ENCODE assay signal across 12 cellular contexts in the genomic region with DNA sequence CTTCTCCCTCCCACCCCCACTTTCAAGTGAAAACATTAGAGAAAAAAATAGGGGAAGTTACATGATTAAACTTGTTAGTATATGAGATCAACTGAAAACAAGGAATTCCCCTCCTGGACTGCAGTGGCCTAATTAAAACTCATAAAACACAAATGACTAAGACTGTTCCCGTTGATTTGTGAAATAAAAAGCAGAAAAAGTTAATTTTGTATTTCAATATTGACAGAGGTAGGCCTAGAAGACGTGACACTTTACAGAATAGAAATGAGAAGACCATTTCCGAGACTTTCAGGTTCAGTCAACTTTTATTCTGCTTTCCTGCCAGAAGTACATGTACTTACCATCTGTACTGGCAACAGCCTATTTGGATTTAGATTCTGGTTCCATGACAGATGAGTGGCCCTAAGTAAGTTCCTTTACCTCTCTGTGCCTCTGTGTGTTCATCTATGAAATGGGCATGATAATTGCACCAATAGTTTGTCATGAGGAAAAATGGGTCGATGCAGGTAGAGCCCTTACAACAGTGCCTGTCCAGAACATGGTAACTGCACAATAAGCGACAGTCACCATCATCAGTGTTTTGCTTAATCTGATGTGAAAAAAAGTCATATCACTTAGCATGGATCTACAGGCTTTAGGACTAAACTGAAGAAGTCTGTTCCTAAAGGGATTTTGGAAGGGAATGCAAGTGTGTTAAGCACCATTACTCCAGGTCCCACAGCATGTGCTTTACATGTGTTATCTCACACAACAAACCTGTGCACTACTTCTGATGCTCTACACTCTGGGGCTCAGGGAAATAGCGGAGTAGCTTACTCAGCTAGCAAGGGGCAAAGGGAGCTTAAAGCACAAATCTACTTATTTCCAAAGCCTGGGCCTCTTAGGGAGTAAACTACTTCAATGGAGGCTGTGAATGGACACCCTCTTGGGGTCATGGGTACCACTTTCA.
DNase-seq lines count a peak whose midpoint lies in the region; ATAC-seq and TF ChIP-seq lines count a peak whose summit lies in the region.
"Had no signal": no experiment of that assay in that cellular context is flagged by ENCODE, and none has a peak within 500 bp of the region (broad histone marks: within the 10 kb centered on the region; RNA-seq: fewer than 3 reads in every experiment).

No MANE protein-coding gene starts in this region.

- H3K4me3 ChIP-seq in PC-9 (no peak overlapping the region), left ventricle myocardium inferior (no peak overlapping the region)
- H3K4me3 ChIP-seq: heart left ventricle, SJSA1 had no signal

- no peaks in the 10 kb centered on the region for H3K27me3 ChIP-seq in CD4-positive, alpha-beta T cell (ENCODE audit: control insufficient read depth, insufficient read depth, low read length)
- H3K27me3 ChIP-seq in PC-9 (ENCODE audit: insufficient read depth, low read depth) (no peaks in the 10 kb centered on the region), left ventricle myocardium inferior (ENCODE audit: low read depth) (no peaks in the 10 kb centered on the region)
- H3K27me3 ChIP-seq: SJSA1 had no signal

- H3K4me1 ChIP-seq in PC-9 (replicated peaks; ENCODE audit: insufficient read depth): no peaks in the 10 kb centered on the region; the same call in 1 of the 2 replicates
- H3K4me1 ChIP-seq in left ventricle myocardium inferior: no peaks in the 10 kb centered on the region

- no peaks in the 10 kb centered on the region for H3K9me2 ChIP-seq in PC-9 (ENCODE audit: insufficient read depth)

- peaks cover 8% of the 10 kb centered on the region; the same call in 1 of the 2 replicates for H3F3A ChIP-seq in PC-9 (ENCODE audit: insufficient read depth, low read depth)

- DNase-seq in CD4-positive, alpha-beta T cell: no peak
- DNase-seq in PC-9 (no peak), fibroblast of peridontal ligament (ENCODE audit: extremely low read depth) (peak; percentile 43), left ventricle myocardium inferior (no peak), NAMALWA (ENCODE audit: low spot score) (no peak)
- DNase-seq in stimulated activated CD4-positive, alpha-beta T cell treated with anti-CD3 and anti-CD28 coated beads, Interleukin-4, amount 100 ng/mL, for 4 hours: no peak
- DNase-seq: amniotic stem cell, heart left ventricle, nucleus accumbens had no signal

- no TSS peak for BruUV-seq in PC-9 (replicated peaks; lab: Mats Ljungman, UMichigan)

- H4K20me1 ChIP-seq in PC-9 (ENCODE audit: insufficient read depth): no peaks in the 10 kb centered on the region

- no peak for ATAC-seq in CD4-positive, alpha-beta T cell (ENCODE audit: poor library complexity)
- ATAC-seq in GM19351 (IDR thresholded peaks at IDR 0.05; ENCODE audit: unreplicated experiment) (peak; percentile 29), HG03457 (IDR thresholded peaks at IDR 0.05; ENCODE audit: unreplicated experiment) (no peak)
- ATAC-seq: heart left ventricle had no signal

- H3K36me3 ChIP-seq in PC-9 (ENCODE audit: low read depth) (no peaks in the 10 kb centered on the region), left ventricle myocardium inferior (no peaks in the 10 kb centered on the region)
- H3K36me3 ChIP-seq: heart left ventricle had no signal

- H3K79me2 ChIP-seq in PC-9 (ENCODE audit: low read depth): peaks cover 95% of the 10 kb centered on the region

- H3K27ac Mint-ChIP-seq in CD4-positive, alpha-beta T cell: peak overlapping the region; percentile 68

- no peak overlapping the region for H3K27ac ChIP-seq in CD4-positive, alpha-beta T cell (ENCODE audit: low read depth, low read length)
- H3K27ac ChIP-seq in PC-9 (peak overlapping the region; percentile 16; the same call in 1 of the 2 replicates), left ventricle myocardium inferior (replicated peaks) (no peak overlapping the region)
- H3K27ac ChIP-seq: heart left ventricle, SJSA1 had no signal

- POLR2A ChIA-PET in CD4-positive, alpha-beta T cell (lab: Charles Lee): interaction anchor here (1.0 to 1.1 kb wide), 2 partner anchors 13 to 38 kb away, joined by 3 to 4 read pairs; no protein-coding TSS in a partner anchor
- POLR2A ChIA-PET in PC-9 (lab: Charles Lee; ENCODE audit: unreplicated experiment): no interaction called here

- CTCF ChIA-PET in CD4-positive, alpha-beta T cell (lab: Charles Lee): interaction anchor here (1.0 kb wide), 1 partner anchor 7 kb away, joined by 3 read pairs; no protein-coding TSS in a partner anchor
- CTCF ChIA-PET in PC-9 (lab: Charles Lee): no interaction called here

- H3K27me3 Mint-ChIP-seq in CD4-positive, alpha-beta T cell: no peaks in the 10 kb centered on the region

- H3K9me3 ChIP-seq in CD4-positive, alpha-beta T cell (ENCODE audit: control insufficient read depth, low read length): no peaks in the 10 kb centered on the region
- no peaks in the 10 kb centered on the region for H3K9me3 ChIP-seq in PC-9 (ENCODE audit: insufficient read depth, low read depth)
- H3K9me3 ChIP-seq in left ventricle myocardium inferior (replicated peaks): no peaks in the 10 kb centered on the region
- H3K9me3 ChIP-seq: heart left ventricle, SJSA1 had no signal

- H3K4me2 ChIP-seq in PC-9: no peak overlapping the region

- H3K36me3 Mint-ChIP-seq in CD4-positive, alpha-beta T cell (ENCODE audit: low read depth): peaks cover 9% of the 10 kb centered on the region

- no peak for TF ChIP-seq CTCF in CD4-positive, alpha-beta T cell (IDR thresholded peaks at IDR 0.05)
- TF ChIP-seq CTCF in PC-9 (conservative IDR thresholded peaks at IDR 0.05) (no peak), left ventricle myocardium inferior (IDR thresholded peaks at IDR 0.05; ENCODE audit: borderline replicate concordance) (no peak)

- H2AFZ ChIP-seq in PC-9: no peak overlapping the region

- peak overlapping the region; percentile 63 for H3K4me3 Mint-ChIP-seq in CD4-positive, alpha-beta T cell

- intact Hi-C loops in CD4-positive, alpha-beta T cell (cut with DNase I, micrococcal nuclease): loop anchor here in 1 of 2 experiments (5.0 kb wide), 1 partner anchor 34 kb away; no protein-coding TSS in a partner anchor
- intact Hi-C loops in PC-9 (cut with micrococcal nuclease; ENCODE audit: unreplicated experiment): no loop called here
- intact Hi-C loops in left ventricle myocardium inferior (cut with micrococcal nuclease): no loop called here

- peaks cover 80% of the 10 kb centered on the region for H3K4me1 Mint-ChIP-seq in CD4-positive, alpha-beta T cell (ENCODE audit: low read depth)

- H3K9me3 Mint-ChIP-seq in CD4-positive, alpha-beta T cell: no peaks in the 10 kb centered on the region
